Comparison of ENCODE assay signal across 1 cellular context in genomic region chr17:81735181-81736102, GRCh38.
TF ChIP-seq lines count a peak whose summit lies in the region.

No MANE protein-coding gene starts in this region.

TF ChIP-seq in GM12878, 131 proteins besides CTCF, POLR2A, EP300 and RAD21 (continues in another document):
- TF ChIP-seq MLLT1 (IDR thresholded peaks at IDR 0.05) = no peak
- TF ChIP-seq, protein P1, sequence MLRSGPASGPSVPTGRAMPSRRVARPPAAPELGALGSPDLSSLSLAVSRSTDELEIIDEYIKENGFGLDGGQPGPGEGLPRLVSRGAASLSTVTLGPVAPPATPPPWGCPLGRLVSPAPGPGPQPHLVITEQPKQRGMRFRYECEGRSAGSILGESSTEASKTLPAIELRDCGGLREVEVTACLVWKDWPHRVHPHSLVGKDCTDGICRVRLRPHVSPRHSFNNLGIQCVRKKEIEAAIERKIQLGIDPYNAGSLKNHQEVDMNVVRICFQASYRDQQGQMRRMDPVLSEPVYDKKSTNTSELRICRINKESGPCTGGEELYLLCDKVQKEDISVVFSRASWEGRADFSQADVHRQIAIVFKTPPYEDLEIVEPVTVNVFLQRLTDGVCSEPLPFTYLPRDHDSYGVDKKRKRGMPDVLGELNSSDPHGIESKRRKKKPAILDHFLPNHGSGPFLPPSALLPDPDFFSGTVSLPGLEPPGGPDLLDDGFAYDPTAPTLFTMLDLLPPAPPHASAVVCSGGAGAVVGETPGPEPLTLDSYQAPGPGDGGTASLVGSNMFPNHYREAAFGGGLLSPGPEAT (IDR thresholded peaks at IDR 0.05; ENCODE audit: low read depth) = peak; percentile 63; the same call in 1 of the 2 replicates
- TF ChIP-seq ZBTB40 (IDR thresholded peaks at IDR 0.05; ENCODE audit: borderline replicate concordance) = no peak
- TF ChIP-seq SMAD1 (IDR thresholded peaks at IDR 0.05; ENCODE audit: low read depth, partially characterized antibody) = peak; percentile 16
- TF ChIP-seq BRCA1 (IDR thresholded peaks at IDR 0.05; ENCODE audit: low read depth, low read length) = no peak
- TF ChIP-seq IRF5 (IDR thresholded peaks at IDR 0.05; ENCODE audit: borderline replicate concordance) = no peak
- 0 out of 2 replicates have a peak, but pooled peaks have one; percentile 28 for TF ChIP-seq LARP7 (IDR thresholded peaks at IDR 0.05)
- 0 out of 2 replicates have a peak, but pooled peaks have one; percentile 6 for TF ChIP-seq PAX5 (IDR thresholded peaks at IDR 0.05; ENCODE audit: borderline replicate concordance, low read depth, low read length)
- TF ChIP-seq NFIC (IDR thresholded peaks at IDR 0.05; ENCODE audit: low read depth, low read length) = no peak
- no peak for TF ChIP-seq FOXK2 (IDR thresholded peaks at IDR 0.05)
- peak; percentile 36; the same call in 1 of the 2 replicates for TF ChIP-seq MTA2 (IDR thresholded peaks at IDR 0.05; ENCODE audit: low read depth)
- peak; percentile 88 for TF ChIP-seq SPI1 (IDR thresholded peaks at IDR 0.05; ENCODE audit: borderline replicate concordance, insufficient read depth, low read depth, low read length)
- peak; percentile 80 for TF ChIP-seq IKZF1 (conservative IDR thresholded peaks at IDR 0.05)
- no peak for TF ChIP-seq PML (IDR thresholded peaks at IDR 0.05; ENCODE audit: low read length)
- TF ChIP-seq, protein P2, sequence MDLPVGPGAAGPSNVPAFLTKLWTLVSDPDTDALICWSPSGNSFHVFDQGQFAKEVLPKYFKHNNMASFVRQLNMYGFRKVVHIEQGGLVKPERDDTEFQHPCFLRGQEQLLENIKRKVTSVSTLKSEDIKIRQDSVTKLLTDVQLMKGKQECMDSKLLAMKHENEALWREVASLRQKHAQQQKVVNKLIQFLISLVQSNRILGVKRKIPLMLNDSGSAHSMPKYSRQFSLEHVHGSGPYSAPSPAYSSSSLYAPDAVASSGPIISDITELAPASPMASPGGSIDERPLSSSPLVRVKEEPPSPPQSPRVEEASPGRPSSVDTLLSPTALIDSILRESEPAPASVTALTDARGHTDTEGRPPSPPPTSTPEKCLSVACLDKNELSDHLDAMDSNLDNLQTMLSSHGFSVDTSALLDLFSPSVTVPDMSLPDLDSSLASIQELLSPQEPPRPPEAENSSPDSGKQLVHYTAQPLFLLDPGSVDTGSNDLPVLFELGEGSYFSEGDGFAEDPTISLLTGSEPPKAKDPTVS (IDR thresholded peaks at IDR 0.05; ENCODE audit: low read depth, low read length) = no peak
- peak in 1 of 2 experiments; percentile 72; a peak in 2 of 4 replicates for TF ChIP-seq BHLHE40 (IDR thresholded peaks at IDR 0.05; ENCODE audit: borderline replicate concordance in 1 of 2, low read depth in 2 of 2, low read length in 1 of 2)
- TF ChIP-seq TBL1XR1 (IDR thresholded peaks at IDR 0.05; ENCODE audit: low read depth, low read length) = no peak
- TF ChIP-seq NR2C1 (IDR thresholded peaks at IDR 0.05) = no peak
- TF ChIP-seq PAX8 (IDR thresholded peaks at IDR 0.05) = no peak
- TF ChIP-seq SREBF1 (IDR thresholded peaks at IDR 0.05; ENCODE audit: low read length) = no peak
- no peak for TF ChIP-seq ZNF687 (IDR thresholded peaks at IDR 0.05)
- TF ChIP-seq POU2F2 (IDR thresholded peaks at IDR 0.05; ENCODE audit: borderline replicate concordance, low read depth, low read length) = no peak
- TF ChIP-seq ETV6 (conservative IDR thresholded peaks at IDR 0.05 in 1 of 2, IDR thresholded peaks at IDR 0.05 in 1 of 2; ENCODE audit: borderline replicate concordance in 1 of 2, low read depth in 1 of 2) = no peak
- no peak for TF ChIP-seq TAF1 (IDR thresholded peaks at IDR 0.05; ENCODE audit: borderline replicate concordance, low read depth, low read length)
- TF ChIP-seq STAT1 (conservative IDR thresholded peaks at IDR 0.05) = no peak
- no peak for TF ChIP-seq CREB1 (IDR thresholded peaks at IDR 0.05; ENCODE audit: low read depth)
- no peak for TF ChIP-seq ZBTB4 (CRISPR knock-in tag; IDR thresholded peaks at IDR 0.05)
- TF ChIP-seq IRF4 (IDR thresholded peaks at IDR 0.05; ENCODE audit: low read depth, low read length) = no peak
- no peak for TF ChIP-seq BCL11A (IDR thresholded peaks at IDR 0.05; ENCODE audit: low read depth, low read length)
- TF ChIP-seq ATF7 (IDR thresholded peaks at IDR 0.05; ENCODE audit: low read depth) = peak; percentile 21; the same call in 1 of the 2 replicates
- no peak for TF ChIP-seq CHD1 (IDR thresholded peaks at IDR 0.05; ENCODE audit: low read depth, low read length)
- TF ChIP-seq MEF2B (IDR thresholded peaks at IDR 0.05; ENCODE audit: partially characterized antibody, poor library complexity, severe bottlenecking) = peak; percentile 80
- TF ChIP-seq IKZF2 (IDR thresholded peaks at IDR 0.05) = peak; percentile 43 to 68; a peak in 2 of 4 replicates
- TF ChIP-seq ZZZ3 (IDR thresholded peaks at IDR 0.05; ENCODE audit: control insufficient read depth, insufficient read length, low read depth) = no peak
- TF ChIP-seq, protein P3, sequence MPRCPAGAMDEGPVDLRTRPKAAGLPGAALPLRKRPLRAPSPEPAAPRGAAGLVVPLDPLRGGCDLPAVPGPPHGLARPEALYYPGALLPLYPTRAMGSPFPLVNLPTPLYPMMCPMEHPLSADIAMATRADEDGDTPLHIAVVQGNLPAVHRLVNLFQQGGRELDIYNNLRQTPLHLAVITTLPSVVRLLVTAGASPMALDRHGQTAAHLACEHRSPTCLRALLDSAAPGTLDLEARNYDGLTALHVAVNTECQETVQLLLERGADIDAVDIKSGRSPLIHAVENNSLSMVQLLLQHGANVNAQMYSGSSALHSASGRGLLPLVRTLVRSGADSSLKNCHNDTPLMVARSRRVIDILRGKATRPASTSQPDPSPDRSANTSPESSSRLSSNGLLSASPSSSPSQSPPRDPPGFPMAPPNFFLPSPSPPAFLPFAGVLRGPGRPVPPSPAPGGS (IDR thresholded peaks at IDR 0.05; ENCODE audit: borderline replicate concordance, insufficient read depth, low read depth, low read length, poor library complexity, severe bottlenecking) = no peak
- no peak for TF ChIP-seq KLF5 (IDR thresholded peaks at IDR 0.05; ENCODE audit: partially characterized antibody)
- TF ChIP-seq ATF2 (IDR thresholded peaks at IDR 0.05; ENCODE audit: low read length) = no peak
